1 cellular context compared by ENCODE assay signal in the genomic region with DNA sequence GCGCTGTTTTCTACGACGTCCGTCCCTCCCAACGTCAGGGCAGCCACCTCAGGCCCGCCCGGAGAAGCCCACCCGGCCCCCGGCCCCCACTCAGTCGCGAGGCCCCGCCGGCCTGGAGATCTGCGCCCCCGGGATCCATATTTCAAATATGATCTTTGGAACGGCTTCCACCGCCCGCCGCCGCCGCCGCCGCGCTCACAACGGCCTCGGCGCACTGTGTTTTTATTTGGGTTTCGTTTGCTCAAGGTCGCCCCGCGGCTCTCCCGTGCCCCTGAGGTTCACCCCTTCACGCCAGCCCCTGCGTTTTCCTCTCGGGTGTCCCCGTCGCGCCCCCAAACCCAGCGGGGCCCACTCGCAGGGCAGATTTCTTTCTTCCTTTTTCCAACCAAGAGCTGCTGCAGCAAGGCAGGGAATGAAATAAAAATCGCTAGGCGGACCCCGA.
TF ChIP-seq lines count a peak whose summit lies in the region.

No MANE protein-coding gene starts in this region.

TF ChIP-seq in HepG2, 621 proteins besides CTCF, POLR2A, EP300 and RAD21 (continued from another document and continues in another):
- TF ChIP-seq, protein P1, sequence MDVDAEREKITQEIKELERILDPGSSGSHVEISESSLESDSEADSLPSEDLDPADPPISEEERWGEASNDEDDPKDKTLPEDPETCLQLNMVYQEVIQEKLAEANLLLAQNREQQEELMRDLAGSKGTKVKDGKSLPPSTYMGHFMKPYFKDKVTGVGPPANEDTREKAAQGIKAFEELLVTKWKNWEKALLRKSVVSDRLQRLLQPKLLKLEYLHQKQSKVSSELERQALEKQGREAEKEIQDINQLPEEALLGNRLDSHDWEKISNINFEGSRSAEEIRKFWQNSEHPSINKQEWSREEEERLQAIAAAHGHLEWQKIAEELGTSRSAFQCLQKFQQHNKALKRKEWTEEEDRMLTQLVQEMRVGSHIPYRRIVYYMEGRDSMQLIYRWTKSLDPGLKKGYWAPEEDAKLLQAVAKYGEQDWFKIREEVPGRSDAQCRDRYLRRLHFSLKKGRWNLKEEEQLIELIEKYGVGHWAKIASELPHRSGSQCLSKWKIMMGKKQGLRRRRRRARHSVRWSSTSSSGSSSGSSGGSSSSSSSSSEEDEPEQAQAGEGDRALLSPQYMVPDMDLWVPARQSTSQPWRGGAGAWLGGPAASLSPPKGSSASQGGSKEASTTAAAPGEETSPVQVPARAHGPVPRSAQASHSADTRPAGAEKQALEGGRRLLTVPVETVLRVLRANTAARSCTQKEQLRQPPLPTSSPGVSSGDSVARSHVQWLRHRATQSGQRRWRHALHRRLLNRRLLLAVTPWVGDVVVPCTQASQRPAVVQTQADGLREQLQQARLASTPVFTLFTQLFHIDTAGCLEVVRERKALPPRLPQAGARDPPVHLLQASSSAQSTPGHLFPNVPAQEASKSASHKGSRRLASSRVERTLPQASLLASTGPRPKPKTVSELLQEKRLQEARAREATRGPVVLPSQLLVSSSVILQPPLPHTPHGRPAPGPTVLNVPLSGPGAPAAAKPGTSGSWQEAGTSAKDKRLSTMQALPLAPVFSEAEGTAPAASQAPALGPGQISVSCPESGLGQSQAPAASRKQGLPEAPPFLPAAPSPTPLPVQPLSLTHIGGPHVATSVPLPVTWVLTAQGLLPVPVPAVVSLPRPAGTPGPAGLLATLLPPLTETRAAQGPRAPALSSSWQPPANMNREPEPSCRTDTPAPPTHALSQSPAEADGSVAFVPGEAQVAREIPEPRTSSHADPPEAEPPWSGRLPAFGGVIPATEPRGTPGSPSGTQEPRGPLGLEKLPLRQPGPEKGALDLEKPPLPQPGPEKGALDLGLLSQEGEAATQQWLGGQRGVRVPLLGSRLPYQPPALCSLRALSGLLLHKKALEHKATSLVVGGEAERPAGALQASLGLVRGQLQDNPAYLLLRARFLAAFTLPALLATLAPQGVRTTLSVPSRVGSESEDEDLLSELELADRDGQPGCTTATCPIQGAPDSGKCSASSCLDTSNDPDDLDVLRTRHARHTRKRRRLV (CRISPR knock-in tag; IDR thresholded peaks at IDR 0.05) = peak; percentile 8; the same call in 1 of the 2 replicates
- TF ChIP-seq RFX1 (IDR thresholded peaks at IDR 0.05) (no peak), IRX3 (CRISPR knock-in tag; IDR thresholded peaks at IDR 0.05; ENCODE audit: borderline replicate concordance, low read depth) (peak; percentile 24; the same call in 1 of the 2 replicates), TARDBP (CRISPR knock-in tag; IDR thresholded peaks at IDR 0.05) (no peak), NCOA2 (CRISPR knock-in tag; IDR thresholded peaks at IDR 0.05) (no peak; the same call in 1 of the 2 replicates), ZSCAN20 (CRISPR knock-in tag; IDR thresholded peaks at IDR 0.05; ENCODE audit: borderline replicate concordance) (no peak; the same call in 1 of the 2 replicates), TMF1 (CRISPR knock-in tag; IDR thresholded peaks at IDR 0.05; ENCODE audit: low read depth) (no peak), MATR3 (CRISPR knock-in tag; IDR thresholded peaks at IDR 0.05) (no peak), ZNF430 (CRISPR knock-in tag; IDR thresholded peaks at IDR 0.05) (no peak), HOXA7 (CRISPR knock-in tag; IDR thresholded peaks at IDR 0.05) (no peak), JARID2 (CRISPR knock-in tag; IDR thresholded peaks at IDR 0.05; ENCODE audit: insufficient replicate concordance) (peak; percentile 11), SALL2 (CRISPR knock-in tag; IDR thresholded peaks at IDR 0.05) (no peak), SP2 (CRISPR knock-in tag; IDR thresholded peaks at IDR 0.05) (0 out of 2 replicates have a peak, but pooled peaks have one; percentile 21), NCOA1 (CRISPR knock-in tag; IDR thresholded peaks at IDR 0.05) (no peak), ZNF678 (CRISPR knock-in tag; IDR thresholded peaks at IDR 0.05) (no peak), FOSL2 (CRISPR knock-in tag; IDR thresholded peaks at IDR 0.05) (no peak), EED (CRISPR knock-in tag; IDR thresholded peaks at IDR 0.05) (no peak), ZNF546 (CRISPR knock-in tag; conservative IDR thresholded peaks at IDR 0.05) (0 out of 2 replicates have a peak, but pooled peaks have one; percentile 4), HMGA1 (CRISPR knock-in tag; conservative IDR thresholded peaks at IDR 0.05) (no peak), ZNF674 (CRISPR knock-in tag; IDR thresholded peaks at IDR 0.05; ENCODE audit: low read depth) (no peak), SP140L (CRISPR knock-in tag; IDR thresholded peaks at IDR 0.05; ENCODE audit: borderline replicate concordance) (no peak), ZNF317 (CRISPR knock-in tag; IDR thresholded peaks at IDR 0.05) (no peak), ZNF17 (CRISPR knock-in tag; IDR thresholded peaks at IDR 0.05) (no peak), ZNF792 (CRISPR knock-in tag; IDR thresholded peaks at IDR 0.05) (no peak), HOXA3 (CRISPR knock-in tag; IDR thresholded peaks at IDR 0.05) (peak; percentile 53; the same call in 1 of the 2 replicates), HDAC1 (CRISPR knock-in tag; IDR thresholded peaks at IDR 0.05) (0 out of 2 replicates have a peak, but pooled peaks have one; percentile 7), ZNF251 (CRISPR knock-in tag; IDR thresholded peaks at IDR 0.05) (no peak), GATA4 (IDR thresholded peaks at IDR 0.05; ENCODE audit: borderline replicate concordance, low read depth) (no peak), ISL2 (CRISPR knock-in tag; IDR thresholded peaks at IDR 0.05) (0 out of 2 replicates have a peak, but pooled peaks have one; percentile 9), EHMT2 (IDR thresholded peaks at IDR 0.05; ENCODE audit: borderline replicate concordance, low read depth, low read length) (no peak), AGO1 (IDR thresholded peaks at IDR 0.05; ENCODE audit: low read depth, low read length, poor library complexity, severe bottlenecking) (no peak), FOXJ3 (CRISPR knock-in tag; IDR thresholded peaks at IDR 0.05; ENCODE audit: borderline replicate concordance) (no peak), ZSCAN12 (CRISPR knock-in tag; IDR thresholded peaks at IDR 0.05) (no peak), ZKSCAN5 (CRISPR knock-in tag; IDR thresholded peaks at IDR 0.05) (no peak), STAT5B (CRISPR knock-in tag; IDR thresholded peaks at IDR 0.05) (no peak), ATF7 (IDR thresholded peaks at IDR 0.05) (no peak), ATF7 (CRISPR knock-in tag; IDR thresholded peaks at IDR 0.05) (no peak), HMG20A (CRISPR knock-in tag; IDR thresholded peaks at IDR 0.05; ENCODE audit: borderline replicate concordance) (no peak)
- TF ChIP-seq, protein P2, sequence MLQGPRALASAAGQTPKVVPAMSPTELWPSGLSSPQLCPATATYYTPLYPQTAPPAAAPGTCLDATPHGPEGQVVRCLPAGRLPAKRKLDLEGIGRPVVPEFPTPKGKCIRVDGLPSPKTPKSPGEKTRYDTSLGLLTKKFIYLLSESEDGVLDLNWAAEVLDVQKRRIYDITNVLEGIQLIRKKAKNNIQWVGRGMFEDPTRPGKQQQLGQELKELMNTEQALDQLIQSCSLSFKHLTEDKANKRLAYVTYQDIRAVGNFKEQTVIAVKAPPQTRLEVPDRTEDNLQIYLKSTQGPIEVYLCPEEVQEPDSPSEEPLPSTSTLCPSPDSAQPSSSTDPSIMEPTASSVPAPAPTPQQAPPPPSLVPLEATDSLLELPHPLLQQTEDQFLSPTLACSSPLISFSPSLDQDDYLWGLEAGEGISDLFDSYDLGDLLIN (CRISPR knock-in tag; IDR thresholded peaks at IDR 0.05; ENCODE audit: borderline replicate concordance) = 0 out of 2 replicates have a peak, but pooled peaks have one; percentile 59
- TF ChIP-seq, protein P3, sequence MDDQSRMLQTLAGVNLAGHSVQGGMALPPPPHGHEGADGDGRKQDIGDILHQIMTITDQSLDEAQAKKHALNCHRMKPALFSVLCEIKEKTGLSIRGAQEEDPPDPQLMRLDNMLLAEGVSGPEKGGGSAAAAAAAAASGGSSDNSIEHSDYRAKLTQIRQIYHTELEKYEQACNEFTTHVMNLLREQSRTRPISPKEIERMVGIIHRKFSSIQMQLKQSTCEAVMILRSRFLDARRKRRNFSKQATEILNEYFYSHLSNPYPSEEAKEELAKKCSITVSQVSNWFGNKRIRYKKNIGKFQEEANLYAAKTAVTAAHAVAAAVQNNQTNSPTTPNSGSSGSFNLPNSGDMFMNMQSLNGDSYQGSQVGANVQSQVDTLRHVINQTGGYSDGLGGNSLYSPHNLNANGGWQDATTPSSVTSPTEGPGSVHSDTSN (CRISPR knock-in tag; IDR thresholded peaks at IDR 0.05; ENCODE audit: borderline replicate concordance) = no peak
- TF ChIP-seq, protein P4, sequence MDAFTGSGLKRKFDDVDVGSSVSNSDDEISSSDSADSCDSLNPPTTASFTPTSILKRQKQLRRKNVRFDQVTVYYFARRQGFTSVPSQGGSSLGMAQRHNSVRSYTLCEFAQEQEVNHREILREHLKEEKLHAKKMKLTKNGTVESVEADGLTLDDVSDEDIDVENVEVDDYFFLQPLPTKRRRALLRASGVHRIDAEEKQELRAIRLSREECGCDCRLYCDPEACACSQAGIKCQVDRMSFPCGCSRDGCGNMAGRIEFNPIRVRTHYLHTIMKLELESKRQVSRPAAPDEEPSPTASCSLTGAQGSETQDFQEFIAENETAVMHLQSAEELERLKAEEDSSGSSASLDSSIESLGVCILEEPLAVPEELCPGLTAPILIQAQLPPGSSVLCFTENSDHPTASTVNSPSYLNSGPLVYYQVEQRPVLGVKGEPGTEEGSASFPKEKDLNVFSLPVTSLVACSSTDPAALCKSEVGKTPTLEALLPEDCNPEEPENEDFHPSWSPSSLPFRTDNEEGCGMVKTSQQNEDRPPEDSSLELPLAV (CRISPR knock-in tag; conservative IDR thresholded peaks at IDR 0.05; ENCODE audit: low read depth) = no peak
- TF ChIP-seq, protein P5, sequence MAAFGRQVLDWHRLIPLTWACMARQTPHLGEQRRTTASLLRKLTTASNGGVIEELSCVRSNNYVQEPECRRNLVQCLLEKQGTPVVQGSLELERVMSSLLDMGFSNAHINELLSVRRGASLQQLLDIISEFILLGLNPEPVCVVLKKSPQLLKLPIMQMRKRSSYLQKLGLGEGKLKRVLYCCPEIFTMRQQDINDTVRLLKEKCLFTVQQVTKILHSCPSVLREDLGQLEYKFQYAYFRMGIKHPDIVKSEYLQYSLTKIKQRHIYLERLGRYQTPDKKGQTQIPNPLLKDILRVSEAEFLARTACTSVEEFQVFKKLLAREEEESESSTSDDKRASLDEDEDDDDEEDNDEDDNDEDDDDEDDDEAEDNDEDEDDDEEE (CRISPR knock-in tag; IDR thresholded peaks at IDR 0.05) = no peak
- TF ChIP-seq, protein P6, sequence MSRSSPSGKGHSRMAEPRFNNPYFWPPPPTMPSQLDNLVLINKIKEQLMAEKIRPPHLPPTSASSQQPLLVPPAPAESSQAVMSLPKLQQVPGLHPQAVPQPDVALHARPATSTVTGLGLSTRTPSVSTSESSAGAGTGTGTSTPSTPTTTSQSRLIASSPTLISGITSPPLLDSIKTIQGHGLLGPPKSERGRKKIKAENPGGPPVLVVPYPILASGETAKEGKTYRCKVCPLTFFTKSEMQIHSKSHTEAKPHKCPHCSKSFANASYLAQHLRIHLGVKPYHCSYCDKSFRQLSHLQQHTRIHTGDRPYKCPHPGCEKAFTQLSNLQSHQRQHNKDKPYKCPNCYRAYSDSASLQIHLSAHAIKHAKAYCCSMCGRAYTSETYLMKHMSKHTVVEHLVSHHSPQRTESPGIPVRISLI (CRISPR knock-in tag; IDR thresholded peaks at IDR 0.05; ENCODE audit: borderline replicate concordance) = no peak
- TF ChIP-seq, protein P7, sequence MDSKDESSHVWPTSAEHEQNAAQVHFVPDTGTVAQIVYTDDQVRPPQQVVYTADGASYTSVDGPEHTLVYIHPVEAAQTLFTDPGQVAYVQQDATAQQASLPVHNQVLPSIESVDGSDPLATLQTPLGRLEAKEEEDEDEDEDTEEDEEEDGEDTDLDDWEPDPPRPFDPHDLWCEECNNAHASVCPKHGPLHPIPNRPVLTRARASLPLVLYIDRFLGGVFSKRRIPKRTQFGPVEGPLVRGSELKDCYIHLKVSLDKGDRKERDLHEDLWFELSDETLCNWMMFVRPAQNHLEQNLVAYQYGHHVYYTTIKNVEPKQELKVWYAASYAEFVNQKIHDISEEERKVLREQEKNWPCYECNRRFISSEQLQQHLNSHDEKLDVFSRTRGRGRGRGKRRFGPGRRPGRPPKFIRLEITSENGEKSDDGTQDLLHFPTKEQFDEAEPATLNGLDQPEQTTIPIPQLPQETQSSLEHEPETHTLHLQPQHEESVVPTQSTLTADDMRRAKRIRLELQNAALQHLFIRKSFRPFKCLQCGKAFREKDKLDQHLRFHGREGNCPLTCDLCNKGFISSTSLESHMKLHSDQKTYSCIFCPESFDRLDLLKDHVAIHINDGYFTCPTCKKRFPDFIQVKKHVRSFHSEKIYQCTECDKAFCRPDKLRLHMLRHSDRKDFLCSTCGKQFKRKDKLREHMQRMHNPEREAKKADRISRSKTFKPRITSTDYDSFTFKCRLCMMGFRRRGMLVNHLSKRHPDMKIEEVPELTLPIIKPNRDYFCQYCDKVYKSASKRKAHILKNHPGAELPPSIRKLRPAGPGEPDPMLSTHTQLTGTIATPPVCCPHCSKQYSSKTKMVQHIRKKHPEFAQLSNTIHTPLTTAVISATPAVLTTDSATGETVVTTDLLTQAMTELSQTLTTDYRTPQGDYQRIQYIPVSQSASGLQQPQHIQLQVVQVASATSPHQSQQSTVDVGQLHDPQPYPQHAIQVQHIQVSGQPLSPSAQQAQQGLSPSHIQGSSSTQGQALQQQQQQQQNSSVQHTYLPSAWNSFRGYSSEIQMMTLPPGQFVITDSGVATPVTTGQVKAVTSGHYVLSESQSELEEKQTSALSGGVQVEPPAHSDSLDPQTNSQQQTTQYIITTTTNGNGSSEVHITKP (CRISPR knock-in tag; IDR thresholded peaks at IDR 0.05; ENCODE audit: low read depth) = no peak
- TF ChIP-seq, protein P8, sequence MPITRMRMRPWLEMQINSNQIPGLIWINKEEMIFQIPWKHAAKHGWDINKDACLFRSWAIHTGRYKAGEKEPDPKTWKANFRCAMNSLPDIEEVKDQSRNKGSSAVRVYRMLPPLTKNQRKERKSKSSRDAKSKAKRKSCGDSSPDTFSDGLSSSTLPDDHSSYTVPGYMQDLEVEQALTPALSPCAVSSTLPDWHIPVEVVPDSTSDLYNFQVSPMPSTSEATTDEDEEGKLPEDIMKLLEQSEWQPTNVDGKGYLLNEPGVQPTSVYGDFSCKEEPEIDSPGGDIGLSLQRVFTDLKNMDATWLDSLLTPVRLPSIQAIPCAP (CRISPR knock-in tag; IDR thresholded peaks at IDR 0.05; ENCODE audit: low read depth) = no peak
- TF ChIP-seq, protein P9, sequence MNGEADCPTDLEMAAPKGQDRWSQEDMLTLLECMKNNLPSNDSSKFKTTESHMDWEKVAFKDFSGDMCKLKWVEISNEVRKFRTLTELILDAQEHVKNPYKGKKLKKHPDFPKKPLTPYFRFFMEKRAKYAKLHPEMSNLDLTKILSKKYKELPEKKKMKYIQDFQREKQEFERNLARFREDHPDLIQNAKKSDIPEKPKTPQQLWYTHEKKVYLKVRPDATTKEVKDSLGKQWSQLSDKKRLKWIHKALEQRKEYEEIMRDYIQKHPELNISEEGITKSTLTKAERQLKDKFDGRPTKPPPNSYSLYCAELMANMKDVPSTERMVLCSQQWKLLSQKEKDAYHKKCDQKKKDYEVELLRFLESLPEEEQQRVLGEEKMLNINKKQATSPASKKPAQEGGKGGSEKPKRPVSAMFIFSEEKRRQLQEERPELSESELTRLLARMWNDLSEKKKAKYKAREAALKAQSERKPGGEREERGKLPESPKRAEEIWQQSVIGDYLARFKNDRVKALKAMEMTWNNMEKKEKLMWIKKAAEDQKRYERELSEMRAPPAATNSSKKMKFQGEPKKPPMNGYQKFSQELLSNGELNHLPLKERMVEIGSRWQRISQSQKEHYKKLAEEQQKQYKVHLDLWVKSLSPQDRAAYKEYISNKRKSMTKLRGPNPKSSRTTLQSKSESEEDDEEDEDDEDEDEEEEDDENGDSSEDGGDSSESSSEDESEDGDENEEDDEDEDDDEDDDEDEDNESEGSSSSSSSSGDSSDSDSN (CRISPR knock-in tag; IDR thresholded peaks at IDR 0.05) = no peak
